12 cellular contexts compared by ENCODE assay signal in genomic region chr12:108295631-108296030, GRCh38. TPM values are rescaled to one million over a fixed set of nuclear protein-coding genes. Genes with fewer than 3 reads are reported as not detected.
"Had no signal": no experiment of that assay in that cellular context is flagged by ENCODE, and none has a peak within 500 bp of the region (broad histone marks: within the 10 kb centered on the region; RNA-seq: fewer than 3 reads in every experiment).

No MANE protein-coding gene starts in this region.

- H3K9me3 Mint-ChIP-seq: activated B cell treated with CpG ODN at 0.5 μM for 24 hours; activated naive CD8-positive, alpha-beta T cell treated with anti-CD3 and anti-CD28 coated beads for 36 hours; neural crest cell; T-helper 2 cell treated with Interferon-gamma antibody and Interleukin-4, amounts not matched to agents 5 μg/mL and 100 μg/mL, for 36 hours had no signal

- H3K36me3 Mint-ChIP-seq: activated naive CD8-positive, alpha-beta T cell treated with anti-CD3 and anti-CD28 coated beads for 36 hours; brain had no signal

- H3K27ac Mint-ChIP-seq: activated B cell treated with CpG ODN at 0.5 μM for 24 hours; activated naive CD8-positive, alpha-beta T cell treated with anti-CD3 and anti-CD28 coated beads for 36 hours; T-helper 2 cell treated with Interferon-gamma antibody and Interleukin-4, amounts not matched to agents 5 μg/mL and 100 μg/mL, for 36 hours had no signal

- H3K4me1 Mint-ChIP-seq: activated B cell treated with CpG ODN at 0.5 μM for 24 hours; activated naive CD8-positive, alpha-beta T cell treated with anti-CD3 and anti-CD28 coated beads for 36 hours had no signal

- DNase-seq: activated B cell treated with CpG ODN at 0.5 μM for 24 hours; activated CD4-positive, alpha-beta T cell treated with anti-CD3 and anti-CD28 coated beads for 48 hours; activated naive CD8-positive, alpha-beta T cell treated with anti-CD3 and anti-CD28 coated beads for 36 hours; amygdala; central memory CD4-positive, alpha-beta T cell; cortex of kidney; kidney glomerular epithelial cell; SW 1271 had no signal

- H3K4me3 Mint-ChIP-seq: activated B cell treated with CpG ODN at 0.5 μM for 24 hours; activated naive CD8-positive, alpha-beta T cell treated with anti-CD3 and anti-CD28 coated beads for 36 hours; neural crest cell; T-helper 2 cell treated with Interferon-gamma antibody and Interleukin-4, amounts not matched to agents 5 μg/mL and 100 μg/mL, for 36 hours had no signal

RNA-seq across cellular contexts. Expression of gene CMKLR1, which starts 43.5 kb away (rescaled TPM):
- total RNA-seq: activated naive CD8-positive, alpha-beta T cell treated with anti-CD3 and anti-CD28 coated beads for 36 hours; SK-MEL-5 had no signal
